ENCODE assay signal across 23 cellular contexts in the genomic region with DNA sequence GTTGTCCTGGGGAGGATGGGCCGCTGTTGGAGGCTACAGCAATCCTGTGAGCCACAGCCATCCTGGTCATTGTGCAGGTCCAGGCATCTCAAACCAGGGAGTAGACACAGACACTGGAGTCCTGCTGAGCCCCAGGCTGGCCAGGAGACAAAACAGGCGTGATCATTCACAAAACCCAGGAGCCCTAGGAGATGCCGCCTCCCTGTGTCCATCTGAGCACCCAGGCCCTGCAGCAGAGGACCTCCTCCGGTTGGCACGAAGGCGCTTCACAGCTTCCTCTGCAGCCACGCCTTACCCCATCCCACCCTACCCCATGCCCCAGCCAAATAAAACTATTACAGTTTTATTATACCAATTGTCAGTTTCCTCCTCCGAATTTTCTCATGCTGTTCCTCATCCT.
"Had no signal": no experiment of that assay in that cellular context is flagged by ENCODE, and none has a peak within 500 bp of the region (broad histone marks: within the 10 kb centered on the region; RNA-seq: fewer than 3 reads in every experiment).

No MANE protein-coding gene starts in this region.

- DNase-seq: activated CD4-positive, alpha-beta memory T cell treated with anti-CD3 and anti-CD28 coated beads, Interleukin-2, amount 10 ng/mL, durations not matched to agents 7 days and 5 days; activated CD4-positive, alpha-beta T cell treated with anti-CD3 and anti-CD28 coated beads for 48 hours; activated CD8-positive, alpha-beta memory T cell treated with anti-CD3 and anti-CD28 coated beads, Interleukin-2, amount 10 ng/mL, durations not matched to agents 7 days and 5 days; activated gamma-delta T cell; activated naive CD4-positive, alpha-beta T cell treated with anti-CD3 and anti-CD28 coated beads, Interleukin-2, amount 50 U/mL, for 16 hours; activated naive CD8-positive, alpha-beta T cell treated with anti-CD3 and anti-CD28 coated beads, Interleukin-2, amount 50 U/mL, for 24 hours; activated T-cell treated with anti-CD3 and anti-CD28 coated beads for 4 hours; effector CD4-positive, alpha-beta T cell; foreskin keratinocyte; glutamatergic neuron; immature natural killer cell; left lung; naive thymus-derived CD4-positive, alpha-beta T cell; posterior cingulate gyrus; small intestine; stimulated activated CD4-positive, alpha-beta T cell treated with anti-CD3 and anti-CD28 coated beads, Interleukin-15, amount 100 ng/mL, for 24 hours; stimulated activated naive B cell treated with anti-CD40 and anti-IgM and Interleukin-4, amounts not matched to agents 10 μg/mL and 1 μg/mL and 100 μg/mL, for 72 hours; T-helper 9 cell had no signal

- H3K36me3 ChIP-seq: left lung, thoracic aorta, upper lobe of left lung had no signal

- H3K9me3 ChIP-seq: left lung, thoracic aorta, upper lobe of left lung had no signal

- FAIRE-seq: endometrium, small intestine had no signal

- H3K4me1 ChIP-seq: foreskin keratinocyte had no signal

- H3K4me3 ChIP-seq: hepatocyte, left lung, lung, thoracic aorta, upper lobe of left lung had no signal

- ATAC-seq: activated CD8-positive, alpha-beta memory T cell treated with anti-CD3 and anti-CD28 coated beads, Interleukin-2, amount 10 ng/mL, durations not matched to agents 7 days and 5 days; activated naive CD8-positive, alpha-beta T cell treated with anti-CD3 and anti-CD28 coated beads, Interleukin-2, amount 50 U/mL, for 24 hours; foreskin keratinocyte; naive thymus-derived CD4-positive, alpha-beta T cell; stimulated activated naive B cell treated with anti-CD40 and anti-IgM and Interleukin-4, amounts not matched to agents 10 μg/mL and 1 μg/mL and 100 μg/mL, for 72 hours had no signal
